In genomic region chr14:68471964-68472508, GRCh38 we compare ENCODE assay signal across 1 cellular context.
TF ChIP-seq lines count a peak whose summit lies in the region.

No MANE protein-coding gene starts in this region.

TF ChIP-seq in H1, 55 proteins besides CTCF, POLR2A, EP300 and RAD21 (continued from another document):
- TF ChIP-seq KDM1A (IDR thresholded peaks at IDR 0.05; ENCODE audit: borderline replicate concordance, low read length): no peak
- TF ChIP-seq CBX8 (IDR thresholded peaks at IDR 0.05; ENCODE audit: borderline replicate concordance, low read depth, low read length): no peak
- TF ChIP-seq YY1 (IDR thresholded peaks at IDR 0.05; ENCODE audit: low read depth, low read length): no peak
- no peak for TF ChIP-seq TAF7 (optimal IDR thresholded peaks at IDR 0.05; ENCODE audit: borderline replicate concordance, low read depth, low read length)
- no peak for TF ChIP-seq BCL11A (IDR thresholded peaks at IDR 0.05; ENCODE audit: low read depth in 2 of 2, low read length in 2 of 2)
- TF ChIP-seq ATF2 (IDR thresholded peaks at IDR 0.05; ENCODE audit: low read length): no peak
- no peak for TF ChIP-seq FOSL1 (IDR thresholded peaks at IDR 0.05; ENCODE audit: insufficient read depth, low read depth, low read length)
- TF ChIP-seq MAX (IDR thresholded peaks at IDR 0.05): no peak
- TF ChIP-seq SIX5 (IDR thresholded peaks at IDR 0.05; ENCODE audit: low read depth, low read length): no peak
